In the genomic region with DNA sequence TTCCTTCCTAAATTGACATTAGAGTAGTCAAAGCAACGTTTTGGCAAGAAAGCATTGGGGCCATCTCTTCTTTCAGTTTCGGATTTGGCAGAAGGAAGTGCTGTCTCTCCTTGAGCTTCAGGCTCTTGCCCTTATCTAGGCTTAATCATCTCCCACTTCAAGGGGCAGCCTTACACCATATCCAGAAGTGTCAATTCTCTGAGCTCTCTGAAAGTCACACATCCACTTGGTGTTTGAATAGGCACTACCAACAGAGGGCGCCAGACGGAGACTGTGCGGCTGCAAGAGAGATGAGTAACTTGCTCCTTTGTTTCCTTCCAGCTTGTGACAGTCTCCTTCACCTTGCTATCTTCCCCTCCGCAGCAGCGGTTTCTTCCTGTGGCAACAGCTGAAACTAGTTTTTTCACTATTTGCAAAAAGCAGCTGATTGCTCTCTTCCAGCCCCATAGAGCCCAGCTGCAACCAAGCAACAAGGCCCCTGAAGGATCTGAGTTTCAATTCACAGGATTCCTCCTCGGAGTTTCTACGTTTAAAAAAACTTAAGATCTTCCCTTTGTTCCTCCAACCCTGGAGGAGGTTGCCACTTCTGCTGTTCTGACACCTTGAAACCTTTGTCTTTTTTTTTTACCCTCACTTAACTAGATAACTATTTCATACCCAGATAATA, we compare ENCODE assay signal across 8 cellular contexts.
DNase-seq lines count a peak whose midpoint lies in the region; TF ChIP-seq lines count a peak whose summit lies in the region.

No MANE protein-coding gene starts in this region.

- H3K4me3 ChIP-seq in MG63, result no peak overlapping the region

- peak; percentile 90 for TF ChIP-seq CTCF in glutamatergic neuron (IDR thresholded peaks at IDR 0.05; ENCODE audit: partially characterized antibody, unreplicated experiment)

- H3K9me3 Mint-ChIP-seq in glutamatergic neuron (ENCODE audit: unreplicated experiment), result peaks cover 1% of the 10 kb centered on the region

- intact Hi-C loops in posterior vena cava (cut with DNase I), result loop anchor here in 1 of 2 donors (5.0 kb wide), 1 partner anchor 371 kb away; no protein-coding TSS in a partner anchor

- H3K4me1 Mint-ChIP-seq in glutamatergic neuron (ENCODE audit: low read depth, unreplicated experiment), result no peaks in the 10 kb centered on the region

- no peak overlapping the region for H3K27ac Mint-ChIP-seq in glutamatergic neuron (ENCODE audit: unreplicated experiment)

- no peaks in the 10 kb centered on the region for H3K36me3 ChIP-seq in MG63

- peaks cover 7% of the 10 kb centered on the region for H3K27me3 ChIP-seq in MG63

- H3K36me3 Mint-ChIP-seq in glutamatergic neuron (ENCODE audit: unreplicated experiment), result no peaks in the 10 kb centered on the region

- H3K27me3 Mint-ChIP-seq in glutamatergic neuron (ENCODE audit: unreplicated experiment), result peaks cover 4% of the 10 kb centered on the region

- H3K4me3 Mint-ChIP-seq in glutamatergic neuron (ENCODE audit: unreplicated experiment), result no peak overlapping the region

- DNase-seq in AG08395 (ENCODE audit: low spot score), result peak; percentile 79
- DNase-seq in GM19240 (ENCODE audit: insufficient read length, low spot score), result peak; percentile 4
- DNase-seq in MG63, result peak; percentile 56
- peak; percentile 10 for DNase-seq in SHP77 treated with DMSO at 0.1 percent for 48 hours (lab: John Stamatoyannopoulos, UW)
- peak; percentile 46 to 60 (median 52) for DNase-seq in activated naive CD4-positive, alpha-beta T cell (lab: John Stamatoyannopoulos, UW)
- peak; percentile 80 for DNase-seq in glutamatergic neuron
- peak; percentile 90 for DNase-seq in posterior vena cava (ENCODE audit: low spot score)
- DNase-seq in ureter (ENCODE audit: low spot score), result peak; percentile 83

- no peaks in the 10 kb centered on the region for H3K9me3 ChIP-seq in MG63

Comparison
In these comparisons a context has a peak if more than half of its experiments do, and no peak if none do; other contexts are left out.
1. DNase-seq: peak in every context shown above with its lines; median percentile 90 in posterior vena cava; 83 in ureter; 80 in glutamatergic neuron; 79 in AG08395; 56 in MG63; 52 in activated naive CD4-positive, alpha-beta T cell; 10 in SHP77 treated with DMSO at 0.1 percent for 48 hours; 4 in GM19240.